8 cellular contexts compared by ENCODE assay signal in genomic region chr15:88913017-88913849, GRCh38. TPM values are rescaled to one million over a fixed set of nuclear protein-coding genes. Genes with fewer than 3 reads are reported as not detected.
DNase-seq lines count a peak whose midpoint lies in the region; ATAC-seq and TF ChIP-seq lines count a peak whose summit lies in the region.

Gene MFGE8, minus strand, starts transcription at chr15:88913379. Its CDS starts 60 bp downstream, at chr15:88913319.

- H3K27ac Mint-ChIP-seq in neural crest cell (ENCODE audit: unreplicated experiment) = peak within 1 kb of the TSS; percentile 97

- H3K27me3 ChIP-seq in RWPE2 (ENCODE audit: insufficient read depth, poor library complexity, severe bottlenecking) (no peaks in the 10 kb centered on the region), stomach smooth muscle (ENCODE audit: control insufficient read depth in 1 of 2, insufficient read depth in 2 of 2, low read length in 2 of 2) (no peaks in the 10 kb centered on the region)

- H3K9me3 ChIP-seq in RWPE2 (ENCODE audit: severe bottlenecking) = no peaks in the 10 kb centered on the region
- H3K9me3 ChIP-seq in stomach smooth muscle (ENCODE audit: control insufficient read depth in 2 of 2, low read length in 2 of 2) = no peaks in the 10 kb centered on the region

- H3K27me3 Mint-ChIP-seq in neural crest cell (ENCODE audit: low read depth) = no peaks in the 10 kb centered on the region

- H3K36me3 Mint-ChIP-seq in neural crest cell (ENCODE audit: low read depth) = peaks cover 6% of the 10 kb centered on the region

- DNase-seq in AML-193 (lab: John Stamatoyannopoulos, UW) = peak; percentile 35 to 44
- DNase-seq in GM19238 (ENCODE audit: insufficient read length, low spot score) = peak; percentile 58
- peak; percentile 89 for DNase-seq in RWPE2 (ENCODE audit: low spot score)
- peak; percentile 46 for DNase-seq in activated gamma-delta T cell (lab: John Stamatoyannopoulos, UW)
- peak; percentile 55 to 86 for DNase-seq in foreskin fibroblast
- DNase-seq in neural crest cell (ENCODE audit: low read depth, low spot score) = peak; percentile 81

- H3K4me1 Mint-ChIP-seq in neural crest cell = peaks cover 36% of the 10 kb centered on the region

- H3K36me3 ChIP-seq in RWPE2 (ENCODE audit: low read depth) (peaks cover 26% of the 10 kb centered on the region), stomach smooth muscle (ENCODE audit: control insufficient read depth in 2 of 2, insufficient read depth in 2 of 2, low read length in 2 of 2) (peaks cover 0 to 3% of the 10 kb centered on the region in 2 donors)

- peak within 1 kb of the TSS; percentile 90 for H3K4me3 Mint-ChIP-seq in neural crest cell

- peak; percentile 32 for TF ChIP-seq CTCF in RWPE2 (IDR thresholded peaks at IDR 0.05; ENCODE audit: poor library complexity, severe bottlenecking)
- no peak for TF ChIP-seq CTCF in foreskin fibroblast (IDR thresholded peaks at IDR 0.05; ENCODE audit: low read depth, low read length)
- TF ChIP-seq CTCF in neural crest cell (conservative IDR thresholded peaks at IDR 0.05) = no peak

- H3K4me1 ChIP-seq in RWPE2 (ENCODE audit: insufficient read depth, poor library complexity, severe bottlenecking) (peaks cover 22% of the 10 kb centered on the region), stomach smooth muscle (ENCODE audit: control insufficient read depth, insufficient read depth, low read length) (peaks cover 16% of the 10 kb centered on the region)

- peak within 1 kb of the TSS; percentile 36 to 60 for H3K9ac ChIP-seq in stomach smooth muscle (ENCODE audit: low read length in 2 of 2)

- H3K9me3 Mint-ChIP-seq in neural crest cell = no peaks in the 10 kb centered on the region

- H3K27ac ChIP-seq in RWPE2 (ENCODE audit: poor library complexity, severe bottlenecking) (peak within 1 kb of the TSS; percentile 71), stomach smooth muscle (ENCODE audit: low read length) (peak within 1 kb of the TSS; percentile 46)

- ATAC-seq in HG03378 (IDR thresholded peaks at IDR 0.05; ENCODE audit: unreplicated experiment) = peak; percentile 54
- ATAC-seq in RWPE2 (ENCODE audit: low read depth) = peak; percentile 80

- H3K4me3 ChIP-seq in RWPE2 (ENCODE audit: severe bottlenecking) (peak within 1 kb of the TSS; percentile 65), foreskin fibroblast (ENCODE audit: low read depth in 1 of 2, low read length in 2 of 2) (peak within 1 kb of the TSS; percentile 66 to 90), stomach smooth muscle (ENCODE audit: low read length in 2 of 2) (peak within 1 kb of the TSS; percentile 73 to 79)

RNA-seq across cellular contexts. Expression of gene MFGE8, which starts in this region (rescaled TPM):
- total RNA-seq in neural crest cell = 104 and 113 TPM in 2 replicates

Comparison
In these comparisons a context has a peak if more than half of its experiments do, and no peak if none do; other contexts are left out.
1. Peak in every context shown above with its lines: DNase-seq, ATAC-seq, H3K4me3 ChIP-seq and H3K27ac ChIP-seq.